In the genomic region with DNA sequence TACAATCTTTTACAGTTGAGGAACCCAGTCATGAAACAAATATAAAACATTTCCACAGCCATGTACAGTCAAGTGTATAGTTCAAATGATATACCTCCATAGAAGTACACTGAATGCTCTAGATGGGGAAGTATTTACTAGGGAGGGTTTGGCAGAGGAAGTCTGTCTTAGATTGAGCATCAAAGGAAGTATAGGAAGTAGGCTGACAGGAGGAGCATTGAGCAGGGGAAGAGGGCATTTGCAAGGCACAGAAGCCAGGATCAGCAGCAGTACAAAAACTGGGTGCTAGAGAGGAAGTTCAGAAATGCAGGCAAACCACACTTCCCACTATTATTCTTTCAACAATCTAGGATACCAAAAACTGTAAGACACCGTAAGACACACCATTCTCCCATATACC, we compare ENCODE assay signal across 15 cellular contexts.
DNase-seq lines count a peak whose midpoint lies in the region; ATAC-seq lines count a peak whose summit lies in the region.
"Had no signal": no experiment of that assay in that cellular context is flagged by ENCODE, and none has a peak within 500 bp of the region (broad histone marks: within the 10 kb centered on the region; RNA-seq: fewer than 3 reads in every experiment).

No MANE protein-coding gene starts in this region.

- H3K9me3 ChIP-seq in T-helper 17 cell (ENCODE audit: control insufficient read depth, low read length, poor library complexity, severe bottlenecking) = no peaks in the 10 kb centered on the region
- H3K9me3 ChIP-seq: body of pancreas, esophagus squamous epithelium, SK-N-SH had no signal

- H3K36me3 Mint-ChIP-seq in T-helper 17 cell (ENCODE audit: low read depth) (no peaks in the 10 kb centered on the region), immature natural killer cell (peaks cover 0 to 4% (median 0%) of the 10 kb centered on the region in 3 donors)

- ATAC-seq in T-helper 17 cell (no peak), HG02798 (IDR thresholded peaks at IDR 0.05; ENCODE audit: poor library complexity, unreplicated experiment) (no peak)
- ATAC-seq: body of pancreas had no signal

- peak overlapping the region; percentile 50 for H3K4me3 Mint-ChIP-seq in T-helper 17 cell
- H3K4me3 Mint-ChIP-seq in immature natural killer cell = peak overlapping the region in 2 of 5 donors; percentile 10 to 36

- H3K27me3 Mint-ChIP-seq in T-helper 17 cell (no peaks in the 10 kb centered on the region), immature natural killer cell (ENCODE audit: low read depth in 3 of 3) (no peaks in the 10 kb centered on the region)

- H3K4me1 Mint-ChIP-seq in T-helper 17 cell (peaks cover 31% of the 10 kb centered on the region), immature natural killer cell (peaks cover 46 to 49% of the 10 kb centered on the region in 2 donors)

- no peaks in the 10 kb centered on the region for H3K9me3 Mint-ChIP-seq in immature natural killer cell

- DNase-seq in Ammon's horn (ENCODE audit: low spot score) (peak; percentile 71), GDM1 (lab: John Stamatoyannopoulos, UW) (peak; percentile 86), T-helper 17 cell (no peak), immature natural killer cell (no peak), COR-L47 (lab: John Stamatoyannopoulos, UW) (no peak), inferior parietal cortex (ENCODE audit: extremely low spot score) (no peak)
- no peak for DNase-seq in activated CD4-positive, alpha-beta T cell treated with anti-CD3 and anti-CD28 coated beads, Interleukin-2, amount 50 U/mL, for 1 hour
- DNase-seq: DMS79 treated with DMSO at 0.1 percent for 48 hours, esophagus squamous epithelium, KG1, NCI-H146, NCI-H446, SK-N-SH had no signal

- no peak overlapping the region for H3K27ac Mint-ChIP-seq in T-helper 17 cell
- H3K27ac Mint-ChIP-seq in immature natural killer cell = peak overlapping the region; percentile 17 to 87 (median 64)

Comparison
In these comparisons a context has a peak if more than half of its experiments do, and no peak if none do; other contexts are left out.
1. DNase-seq: peak in Ammon's horn (single experiment) and GDM1 (single experiment); none in T-helper 17 cell (0 of 3), immature natural killer cell (0 of 3), COR-L47 (single experiment), activated CD4-positive, alpha-beta T cell treated with anti-CD3 and anti-CD28 coated beads, Interleukin-2, amount 50 U/mL, for 1 hour (single experiment) and inferior parietal cortex (single experiment).